ENCODE assay signal across 7 cellular contexts in the genomic region with DNA sequence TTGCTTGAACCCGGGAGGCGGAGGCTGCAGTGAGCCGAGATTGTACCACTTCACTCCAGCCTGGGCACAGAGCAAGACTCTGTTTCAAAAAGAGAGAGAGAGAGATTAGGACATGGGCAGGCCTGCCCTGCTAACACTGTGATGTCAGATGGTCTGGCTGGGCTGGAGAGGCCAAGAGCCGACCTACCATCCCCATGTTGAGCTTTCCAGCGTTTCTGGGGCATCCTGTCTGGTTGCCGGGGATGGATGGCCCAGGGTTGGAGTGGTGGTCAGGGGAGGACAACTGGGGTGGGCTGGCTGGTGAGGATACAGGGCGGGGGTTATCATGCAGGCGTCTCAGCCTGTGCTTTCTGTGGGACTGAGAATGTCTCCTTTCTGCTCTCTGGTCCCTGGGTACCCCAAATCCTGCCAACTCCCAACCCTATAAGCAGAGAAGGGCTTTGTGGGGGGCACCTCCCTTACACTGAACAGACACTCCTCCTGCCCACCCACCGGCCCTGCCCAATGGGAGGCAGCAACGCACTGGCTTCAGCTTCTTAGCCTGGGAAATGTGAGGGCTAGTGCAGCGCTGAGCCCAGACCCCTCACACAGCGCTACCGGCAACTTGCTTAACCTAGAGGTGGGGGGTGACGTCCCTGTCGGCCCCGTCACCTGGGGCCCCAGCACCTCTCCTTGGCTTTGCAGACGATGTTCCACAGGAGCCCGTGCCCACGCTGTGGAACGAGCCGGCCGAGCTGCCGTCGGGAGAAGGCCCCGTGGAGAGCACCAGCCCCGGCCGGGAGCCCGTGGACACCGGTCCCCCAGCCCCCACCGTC. TPM values are rescaled to one million over a fixed set of nuclear protein-coding genes. Genes with fewer than 3 reads are reported as not detected.
DNase-seq lines count a peak whose midpoint lies in the region; ATAC-seq and TF ChIP-seq lines count a peak whose summit lies in the region.

No MANE protein-coding gene starts in this region.

- ATAC-seq in heart left ventricle, result peak in 1 of 4 donors; percentile 7
- no peak for ATAC-seq in GM18867 (IDR thresholded peaks at IDR 0.05; ENCODE audit: unreplicated experiment)
- ATAC-seq in GM21528 (IDR thresholded peaks at IDR 0.05; ENCODE audit: low FRiP score, unreplicated experiment), result no peak
- no peak for ATAC-seq in HG03175 (IDR thresholded peaks at IDR 0.05; ENCODE audit: unreplicated experiment)

- no peak for TF ChIP-seq POLR2A in heart left ventricle (IDR thresholded peaks at IDR 0.05)

- H3K4me3 ChIP-seq in heart left ventricle, result peak overlapping the region in 10 of 12 donors; percentile 11 to 60 (median 50)
- H3K4me3 ChIP-seq in rectal smooth muscle tissue (ENCODE audit: low read length), result peak overlapping the region; percentile 40

- in situ Hi-C loops in GM13976 (cut with MboI; ENCODE audit: low sequenced_read_pairs, unreplicated experiment), result no loop called here

- peak overlapping the region; percentile 72 for H3K27ac ChIP-seq in RWPE1
- H3K27ac ChIP-seq in heart left ventricle, result no peak overlapping the region
- no peak overlapping the region for H3K27ac ChIP-seq in rectal smooth muscle tissue (ENCODE audit: low read depth, low read length)

- TF ChIP-seq CTCF in GM13976 (IDR thresholded peaks at IDR 0.05; ENCODE audit: borderline replicate concordance, control extremely low read depth, extremely low read depth, insufficient read depth, missing control alignments), result peak; percentile 15
- TF ChIP-seq CTCF in RWPE1 (conservative IDR thresholded peaks at IDR 0.05; ENCODE audit: low read depth), result no peak
- no peak for TF ChIP-seq CTCF in heart left ventricle (IDR thresholded peaks at IDR 0.05)

- POLR2A ChIA-PET in RWPE1 (lab: Yijun Ruan, JAX; ENCODE audit: low non-redundant PET), result no interaction called here

- H3K27me3 ChIP-seq in heart left ventricle (peaks cover 6 to 30% (median 14%) of the 10 kb centered on the region in 9 donors), rectal smooth muscle tissue (ENCODE audit: control insufficient read depth, insufficient read depth, low read length) (peaks cover 7% of the 10 kb centered on the region)

- H3K9ac ChIP-seq in rectal smooth muscle tissue (ENCODE audit: low read length), result no peak overlapping the region

- CTCF ChIA-PET in RWPE1 (lab: Yijun Ruan, JAX), result no interaction called here

- WGBS in heart left ventricle, 4 donors, result 26 to 78% (median 31%) methylated on average over 9 to 30 of the region's 30 CpGs

- intact Hi-C loops in heart left ventricle (cut with DNase I), result no loop called here

- H3K36me3 ChIP-seq in heart left ventricle, result no peaks in the 10 kb centered on the region
- no peaks in the 10 kb centered on the region for H3K36me3 ChIP-seq in rectal smooth muscle tissue (ENCODE audit: control insufficient read depth, insufficient read depth, low read length)

- H3K9me3 ChIP-seq in heart left ventricle, result no peaks in the 10 kb centered on the region

- H3K4me1 ChIP-seq in heart left ventricle (peaks cover 0 to 17% (median 6%) of the 10 kb centered on the region in 12 donors), rectal smooth muscle tissue (ENCODE audit: control insufficient read depth, insufficient read depth, low read length) (no peaks in the 10 kb centered on the region)

- DNase-seq in GM13976 (ENCODE audit: low spot score) (no peak), RWPE1 (ENCODE audit: low spot score) (no peak), heart left ventricle (no peak)

RNA-seq across cellular contexts. Expression of a gene that starts 5.4 kb away (rescaled TPM):
- total RNA-seq in heart left ventricle, result 1 to 10 TPM in 3 of 9 donors, under 1 TPM in 6; 0.38 to 2.9 (median 0.74) TPM
- polyA plus RNA-seq in heart left ventricle, result under 1 TPM; 0.46 to 0.88 TPM
